13 cellular contexts compared by ENCODE assay signal in the genomic region with DNA sequence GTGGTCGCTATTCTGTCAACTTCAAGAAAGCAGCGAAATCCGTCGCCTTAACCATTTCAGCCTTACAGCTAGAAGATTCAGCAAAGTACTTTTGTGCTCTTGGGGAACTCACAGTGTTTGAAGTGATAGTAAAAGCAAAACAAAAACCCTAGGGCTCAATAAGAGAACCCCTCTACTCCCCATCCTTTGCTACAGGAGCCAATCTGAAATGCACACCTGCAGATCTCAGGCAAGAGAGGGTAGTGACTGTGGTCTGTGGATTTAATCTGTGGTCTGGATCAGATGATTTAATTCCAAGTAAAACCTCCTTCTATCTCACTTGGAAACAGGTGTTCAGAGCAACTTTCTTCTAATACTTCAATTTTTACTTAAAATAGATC.
DNase-seq lines count a peak whose midpoint lies in the region; ATAC-seq and TF ChIP-seq lines count a peak whose summit lies in the region.
"Had no signal": no experiment of that assay in that cellular context is flagged by ENCODE, and none has a peak within 500 bp of the region (broad histone marks: within the 10 kb centered on the region; RNA-seq: fewer than 3 reads in every experiment).

No MANE protein-coding gene starts in this region.

- no peak overlapping the region for H2AFZ ChIP-seq in hepatocyte

- H3K4me1 Mint-ChIP-seq in activated CD4-positive, alpha-beta T cell treated with anti-CD3 and anti-CD28 coated beads, Interleukin-2, amount 10 ng/mL, durations not matched to agents 7 days and 5 days = peaks cover 64% of the 10 kb centered on the region
- peaks cover 34% of the 10 kb centered on the region for H3K4me1 Mint-ChIP-seq in activated naive CD8-positive, alpha-beta T cell treated with anti-CD3 and anti-CD28 coated beads for 36 hours

- no peaks in the 10 kb centered on the region for H3K36me3 ChIP-seq in stomach smooth muscle (ENCODE audit: control insufficient read depth in 2 of 2, insufficient read depth in 2 of 2, low read length in 2 of 2)
- no peaks in the 10 kb centered on the region for H3K36me3 ChIP-seq in hepatocyte (replicated peaks; ENCODE audit: insufficient read depth, low read depth)

- H3K9ac ChIP-seq in stomach smooth muscle (ENCODE audit: low read length in 2 of 2) = peak overlapping the region in 1 of 2 donors; percentile 24

- CTCF ChIA-PET in activated CD4-positive, alpha-beta T cell treated with anti-CD3 and anti-CD28 coated beads, Interleukin-2, amount 10 ng/mL, durations not matched to agents 7 days and 5 days (lab: Charles Lee) = no interaction called here

- peak overlapping the region; percentile 95 for H3K27ac Mint-ChIP-seq in activated CD4-positive, alpha-beta T cell treated with anti-CD3 and anti-CD28 coated beads, Interleukin-2, amount 10 ng/mL, durations not matched to agents 7 days and 5 days
- H3K27ac Mint-ChIP-seq in activated naive CD8-positive, alpha-beta T cell treated with anti-CD3 and anti-CD28 coated beads for 36 hours = peak overlapping the region; percentile 92

- H3K27me3 Mint-ChIP-seq in activated CD4-positive, alpha-beta T cell treated with anti-CD3 and anti-CD28 coated beads, Interleukin-2, amount 10 ng/mL, durations not matched to agents 7 days and 5 days = no peaks in the 10 kb centered on the region
- no peaks in the 10 kb centered on the region for H3K27me3 Mint-ChIP-seq in activated naive CD8-positive, alpha-beta T cell treated with anti-CD3 and anti-CD28 coated beads for 36 hours

- peak overlapping the region; percentile 77 for H3K4me3 Mint-ChIP-seq in activated CD4-positive, alpha-beta T cell treated with anti-CD3 and anti-CD28 coated beads, Interleukin-2, amount 10 ng/mL, durations not matched to agents 7 days and 5 days
- peak overlapping the region; percentile 66 for H3K4me3 Mint-ChIP-seq in activated naive CD8-positive, alpha-beta T cell treated with anti-CD3 and anti-CD28 coated beads for 36 hours

- ATAC-seq in HG02885 (IDR thresholded peaks at IDR 0.05; ENCODE audit: poor library complexity, unreplicated experiment) = peak; percentile 44
- no peak for ATAC-seq in GM18520 (IDR thresholded peaks at IDR 0.05; ENCODE audit: unreplicated experiment)
- ATAC-seq: A549 had no signal

- H3K27ac ChIP-seq in stomach smooth muscle (ENCODE audit: low read length) (peak overlapping the region; percentile 50), hepatocyte (no peak overlapping the region)
- H3K27ac ChIP-seq: A549, testis had no signal

- no peaks in the 10 kb centered on the region for H4K20me1 ChIP-seq in hepatocyte (ENCODE audit: insufficient read depth, poor library complexity, severe bottlenecking)

- POLR2A ChIA-PET in activated CD4-positive, alpha-beta T cell treated with anti-CD3 and anti-CD28 coated beads, Interleukin-2, amount 10 ng/mL, durations not matched to agents 7 days and 5 days (lab: Charles Lee) = interaction anchor here (0.6 to 0.8 kb wide), 2 partner anchors 394 to 470 kb away, joined by 3 read pairs; no protein-coding TSS in a partner anchor

- no peak for TF ChIP-seq CTCF in hepatocyte (IDR thresholded peaks at IDR 0.05; ENCODE audit: poor library complexity)

- H3K9me3 ChIP-seq in stomach smooth muscle (ENCODE audit: control insufficient read depth in 2 of 2, low read length in 2 of 2) = no peaks in the 10 kb centered on the region
- H3K9me3 ChIP-seq in hepatocyte (ENCODE audit: low read depth) = no peaks in the 10 kb centered on the region
- H3K9me3 ChIP-seq: A549, testis had no signal

- H3K9me2 ChIP-seq in hepatocyte (replicated peaks; ENCODE audit: insufficient read depth) = no peaks in the 10 kb centered on the region

- H3K4me3 ChIP-seq in stomach smooth muscle (ENCODE audit: low read length in 2 of 2) (no peak overlapping the region), hepatocyte (no peak overlapping the region)
- H3K4me3 ChIP-seq: A549, testis had no signal

- H3K36me3 Mint-ChIP-seq in activated CD4-positive, alpha-beta T cell treated with anti-CD3 and anti-CD28 coated beads, Interleukin-2, amount 10 ng/mL, durations not matched to agents 7 days and 5 days (ENCODE audit: low read depth) = no peaks in the 10 kb centered on the region
- H3K36me3 Mint-ChIP-seq in activated naive CD8-positive, alpha-beta T cell treated with anti-CD3 and anti-CD28 coated beads for 36 hours = no peaks in the 10 kb centered on the region

- H3K9me3 Mint-ChIP-seq in activated CD4-positive, alpha-beta T cell treated with anti-CD3 and anti-CD28 coated beads, Interleukin-2, amount 10 ng/mL, durations not matched to agents 7 days and 5 days = no peaks in the 10 kb centered on the region
- no peaks in the 10 kb centered on the region for H3K9me3 Mint-ChIP-seq in activated naive CD8-positive, alpha-beta T cell treated with anti-CD3 and anti-CD28 coated beads for 36 hours

- H3K79me2 ChIP-seq in hepatocyte = no peaks in the 10 kb centered on the region

- no peaks in the 10 kb centered on the region for H3K27me3 ChIP-seq in stomach smooth muscle (ENCODE audit: control insufficient read depth in 1 of 2, insufficient read depth in 2 of 2, low read length in 2 of 2)
- H3K27me3 ChIP-seq in hepatocyte = no peaks in the 10 kb centered on the region
- H3K27me3 ChIP-seq: testis had no signal

- H3K4me2 ChIP-seq in hepatocyte = no peak overlapping the region
- H3K4me2 ChIP-seq: A549 had no signal

- H3K4me1 ChIP-seq in stomach smooth muscle (ENCODE audit: control insufficient read depth, insufficient read depth, low read length) = no peaks in the 10 kb centered on the region
- no peaks in the 10 kb centered on the region for H3K4me1 ChIP-seq in hepatocyte (ENCODE audit: insufficient read depth)
- H3K4me1 ChIP-seq: A549 had no signal

- WGBS in hepatocyte (ENCODE audit: low lambda C conversion rate, missing lambda C conversion rate) = 96% methylated on average over 4 of the region's 4 CpGs

- DNase-seq in activated CD4-positive, alpha-beta T cell treated with anti-CD3 and anti-CD28 coated beads, Interleukin-2, amount 10 ng/mL, durations not matched to agents 7 days and 5 days = peak; percentile 65
- DNase-seq in activated CD4-positive, alpha-beta T cell treated with anti-CD3 and anti-CD28 coated beads for 48 hours = no peak
- DNase-seq in activated naive CD8-positive, alpha-beta T cell treated with anti-CD3 and anti-CD28 coated beads for 36 hours = no peak
- DNase-seq in hepatocyte (ENCODE audit: low spot score) (no peak), kidney glomerular epithelial cell (lab: John Stamatoyannopoulos, UW) (no peak)
- DNase-seq: IMR-90, NCI-H774, SIG-M5, testis had no signal
